ENCODE assay signal across 8 cellular contexts in the genomic region with DNA sequence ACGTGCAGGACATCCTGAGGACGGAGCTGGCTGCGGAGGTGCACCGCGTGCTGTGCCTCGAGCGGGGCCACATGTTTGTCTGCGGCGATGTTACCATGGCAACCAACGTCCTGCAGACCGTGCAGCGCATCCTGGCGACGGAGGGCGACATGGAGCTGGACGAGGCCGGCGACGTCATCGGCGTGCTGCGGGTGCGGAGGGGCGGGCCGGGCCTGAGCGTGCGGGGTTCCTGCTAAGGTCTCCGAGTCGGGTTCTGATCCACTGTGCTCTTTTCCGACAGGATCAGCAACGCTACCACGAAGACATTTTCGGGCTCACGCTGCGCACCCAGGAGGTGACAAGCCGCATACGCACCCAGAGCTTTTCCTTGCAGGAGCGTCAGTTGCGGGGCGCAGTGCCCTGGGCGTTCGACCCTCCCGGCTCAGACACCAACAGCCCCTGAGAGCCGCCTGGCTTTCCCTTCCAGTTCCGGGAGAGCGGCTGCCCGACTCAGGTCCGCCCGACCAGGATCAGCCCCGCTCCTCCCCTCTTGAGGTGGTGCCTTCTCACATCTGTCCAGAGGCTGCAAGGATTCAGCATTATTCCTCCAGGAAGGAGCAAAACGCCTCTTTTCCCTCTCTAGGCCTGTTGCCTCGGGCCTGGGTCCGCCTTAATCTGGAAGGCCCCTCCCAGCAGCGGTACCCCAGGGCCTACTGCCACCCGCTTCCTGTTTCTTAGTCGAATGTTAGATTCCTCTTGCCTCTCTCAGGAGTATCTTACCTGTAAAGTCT. TPM values are rescaled to one million over a fixed set of nuclear protein-coding genes. Genes with fewer than 3 reads are reported as not detected.
DNase-seq lines count a peak whose midpoint lies in the region; ATAC-seq and TF ChIP-seq lines count a peak whose summit lies in the region.
"Had no signal": no experiment of that assay in that cellular context is flagged by ENCODE, and none has a peak within 500 bp of the region (broad histone marks: within the 10 kb centered on the region; RNA-seq: fewer than 3 reads in every experiment).

No MANE protein-coding gene starts in this region.

- no peak overlapping the region for H3K27ac ChIP-seq in foreskin keratinocyte
- H3K27ac ChIP-seq in tibial nerve, result peak overlapping the region in 1 of 4 donors; percentile 45

- peak overlapping the region in 3 of 4 donors; percentile 22 to 41 (median 33) for H3K4me3 ChIP-seq in tibial nerve

- peak; percentile 30 for DNase-seq in NCI-H82 treated with DMSO at 0.1 percent for 48 hours (lab: John Stamatoyannopoulos, UW; ENCODE audit: unreplicated experiment)
- DNase-seq in activated T-helper 9 cell treated with anti-CD3 and anti-CD28 coated beads, Interleukin-2, amount 50 U/mL, for 16 hours (ENCODE audit: low read depth), result peak; percentile 76
- DNase-seq in foreskin keratinocyte, result peak in 1 of 2 donors; percentile 17
- DNase-seq in posterior cingulate gyrus, result peak; percentile 63 to 99 (median 86)
- peak; percentile 21 to 48 for DNase-seq in tibial nerve (ENCODE audit: low spot score in 2 of 2)

- TF ChIP-seq POLR2A in tibial nerve (IDR thresholded peaks at IDR 0.05), result no peak

- H3K4me1 ChIP-seq in foreskin keratinocyte (no peaks in the 10 kb centered on the region), tibial nerve (peaks cover 0 to 44% (median 21%) of the 10 kb centered on the region in 4 donors)

- H3K36me3 ChIP-seq in tibial nerve, result no peaks in the 10 kb centered on the region

- no peak for TF ChIP-seq EP300 in tibial nerve (IDR thresholded peaks at IDR 0.05)

- ATAC-seq in GM19463 (IDR thresholded peaks at IDR 0.05; ENCODE audit: unreplicated experiment) (peak; percentile 62), foreskin keratinocyte (peak; percentile 20), GM18520 (IDR thresholded peaks at IDR 0.05; ENCODE audit: unreplicated experiment) (no peak)

- H3K9me3 ChIP-seq in tibial nerve, result no peaks in the 10 kb centered on the region

- WGBS in tibial nerve, 2 donors, result 18 to 21% methylated on average over 21 to 45 of the region's 56 CpGs

- TF ChIP-seq CTCF in foreskin keratinocyte (conservative IDR thresholded peaks at IDR 0.05) (peak; percentile 31), tibial nerve (IDR thresholded peaks at IDR 0.05) (peak in 2 of 5 experiments; percentile 6 to 9)

- intact Hi-C loops in posterior cingulate gyrus (cut with DNase I), result loop anchor here (1.0 kb wide), 1 partner anchor 97 kb away; no protein-coding TSS in a partner anchor

- H3K27me3 ChIP-seq in foreskin keratinocyte (peaks cover 47% of the 10 kb centered on the region), tibial nerve (peaks cover 2 to 82% of the 10 kb centered on the region in 2 donors)

RNA-seq across cellular contexts. Expression of a gene that starts 10.4 kb away (rescaled TPM):
- total RNA-seq in foreskin keratinocyte (0.18 and 0.31 TPM in 2 replicates), tibial nerve (not detected)
- 0.16 and 0.20 TPM in 2 replicates for polyA plus RNA-seq in foreskin keratinocyte
- total RNA-seq: lung microvascular endothelial cell had no signal

RNA-seq across cellular contexts. Expression of a gene that starts 14.3 kb away (rescaled TPM):
- total RNA-seq in foreskin keratinocyte, result 43.0 and 45.9 TPM in 2 replicates
- polyA plus RNA-seq in foreskin keratinocyte, result 46.2 and 47.3 TPM in 2 replicates
- 10 to 100 TPM; 21.0 to 49.0 (median 31.6) TPM for total RNA-seq in tibial nerve

RNA-seq across cellular contexts. Expression of a gene that starts 23.1 kb away (rescaled TPM):
- total RNA-seq in foreskin keratinocyte, result 3.4 and 5.3 TPM in 2 replicates
- 2.1 and 6.0 TPM in 2 replicates for polyA plus RNA-seq in foreskin keratinocyte
- 10 to 100 TPM; 20.3 to 38.1 (median 23.8) TPM for total RNA-seq in tibial nerve

RNA-seq across cellular contexts. Expression of a gene that starts 34.4 kb away (rescaled TPM):
- 0.25 and 0.95 TPM in 2 replicates for total RNA-seq in foreskin keratinocyte
- polyA plus RNA-seq in foreskin keratinocyte, result 0.51 and 0.60 TPM in 2 replicates
- 1 to 10 TPM; 1.7 to 6.0 (median 4.0) TPM for total RNA-seq in tibial nerve

RNA-seq across cellular contexts. Expression of a gene that starts 35.8 kb away (rescaled TPM):
- not detected in 2 replicates for total RNA-seq in foreskin keratinocyte
- not detected in 2 replicates for polyA plus RNA-seq in foreskin keratinocyte
- 1 to 10 TPM; 1.5 to 9.0 (median 2.4) TPM for total RNA-seq in tibial nerve
- total RNA-seq: lung microvascular endothelial cell had no signal
